In genomic region chr9:83432104-83432627, GRCh38 we compare ENCODE assay signal across 9 cellular contexts.
A peak's percentile ranks its signal among the peaks of the same experiment; 100 is the strongest.
DNase-seq lines count a peak whose midpoint lies in the region; ATAC-seq, FAIRE-seq and TF ChIP-seq lines count a peak whose summit lies in the region.
"Had no signal": no experiment of that assay in that cellular context is flagged by ENCODE, and none has a peak within 500 bp of the region (broad histone marks: within the 10 kb centered on the region; RNA-seq: fewer than 3 reads in every experiment).

No MANE protein-coding gene starts in this region.

- WGBS in GM23248 (ENCODE audit: low coverage in 1 of 2, low lambda C conversion rate in 2 of 2, missing lambda C conversion rate in 2 of 2), 2 experiments, result 8% methylated on average over 6 of the region's 6 CpGs
- no CpG with 5 or more reads among the region's 6 CpGs for WGBS in iPS DF 6.9 (ENCODE audit: insufficient coverage, insufficient read length)
- 12 to 50% methylated on average over 6 of the region's 6 CpGs for WGBS in sigmoid colon, 2 donors

- H3K4me1 ChIP-seq in GM23248 (ENCODE audit: insufficient read depth), result peaks cover 13% of the 10 kb centered on the region
- peaks cover 9% of the 10 kb centered on the region for H3K4me1 ChIP-seq in astrocyte (ENCODE audit: insufficient read depth, low read length)
- peaks cover 4% of the 10 kb centered on the region; the same call in 1 of the 2 replicates for H3K4me1 ChIP-seq in iPS DF 6.9 (ENCODE audit: control insufficient read depth, insufficient read depth, low read length)
- peaks cover 0 to 25% (median 21%) of the 10 kb centered on the region in 4 donors for H3K4me1 ChIP-seq in sigmoid colon

- in situ Hi-C loops in GM23248 (cut with MboI), result no loop called here

- H2AFZ ChIP-seq in GM23248, result no peak overlapping the region
- no peak overlapping the region for H2AFZ ChIP-seq in astrocyte (ENCODE audit: low read depth, low read length)

- peak; percentile 46 for DNase-seq in GM23248
- peak; percentile 49 for DNase-seq in astrocyte (ENCODE audit: low read depth)
- peak; percentile 22 for DNase-seq in iPS DF 6.9 (ENCODE audit: low read depth, low spot score)
- peak; percentile 79 for DNase-seq in sigmoid colon
- DNase-seq in amniotic stem cell (lab: John Stamatoyannopoulos, UW), result no peak
- DNase-seq in activated T-cell treated with anti-CD3 and anti-CD28 coated beads, Interleukin-2, amount 50 U/mL, for 1 hour, result no peak
- DNase-seq: activated CD8-positive, alpha-beta T cell treated with anti-CD3 and anti-CD28 coated beads, Interleukin-2, amount 10 ng/mL, durations not matched to agents 7 days and 5 days had no signal

- no peak overlapping the region for H3K27ac Mint-ChIP-seq in astrocyte (ENCODE audit: unreplicated experiment)
- H3K27ac Mint-ChIP-seq: activated CD8-positive, alpha-beta T cell treated with anti-CD3 and anti-CD28 coated beads, Interleukin-2, amount 10 ng/mL, durations not matched to agents 7 days and 5 days had no signal

- H3K79me2 ChIP-seq in GM23248 (ENCODE audit: insufficient read depth) (no peaks in the 10 kb centered on the region), astrocyte (ENCODE audit: insufficient read depth, low read length) (no peaks in the 10 kb centered on the region)

- H3K9ac ChIP-seq in GM23248 (no peak overlapping the region), astrocyte (ENCODE audit: low read length) (no peak overlapping the region)

- TF ChIP-seq CTCF in astrocyte (IDR thresholded peaks at IDR 0.05; ENCODE audit: insufficient read depth, low read depth, low read length) (no peak), sigmoid colon (IDR thresholded peaks at IDR 0.05) (no peak)

- no peaks in the 10 kb centered on the region for H3K9me3 ChIP-seq in GM23248 (ENCODE audit: low read depth)
- no peaks in the 10 kb centered on the region for H3K9me3 ChIP-seq in astrocyte (ENCODE audit: insufficient read depth, low read depth, low read length)
- no peaks in the 10 kb centered on the region for H3K9me3 ChIP-seq in iPS DF 6.9 (ENCODE audit: control insufficient read depth, insufficient read depth, low read length)
- no peaks in the 10 kb centered on the region for H3K9me3 ChIP-seq in sigmoid colon

- ATAC-seq in HG02623 (IDR thresholded peaks at IDR 0.05; ENCODE audit: unreplicated experiment), result no peak
- ATAC-seq in HG03571 (IDR thresholded peaks at IDR 0.05; ENCODE audit: unreplicated experiment), result no peak
- ATAC-seq: activated CD8-positive, alpha-beta T cell treated with anti-CD3 and anti-CD28 coated beads, Interleukin-2, amount 10 ng/mL, durations not matched to agents 7 days and 5 days had no signal

- no peaks in the 10 kb centered on the region for H3K36me3 ChIP-seq in GM23248 (ENCODE audit: low read depth)
- H3K36me3 ChIP-seq in astrocyte (ENCODE audit: insufficient read depth, low read length), result no peaks in the 10 kb centered on the region
- H3K36me3 ChIP-seq in iPS DF 6.9 (ENCODE audit: control insufficient read depth, insufficient read depth, low read length), result no peaks in the 10 kb centered on the region
- H3K36me3 ChIP-seq in sigmoid colon, result no peaks in the 10 kb centered on the region

- H3K27me3 ChIP-seq in GM23248 (replicated peaks; ENCODE audit: insufficient read depth) (no peaks in the 10 kb centered on the region), astrocyte (ENCODE audit: insufficient read depth, low read length) (no peaks in the 10 kb centered on the region), iPS DF 6.9 (ENCODE audit: control insufficient read depth, insufficient read depth, low read length) (no peaks in the 10 kb centered on the region), sigmoid colon (no peaks in the 10 kb centered on the region)

- intact Hi-C loops in sigmoid colon (cut with DNase I), result no loop called here

- H3K4me2 ChIP-seq in GM23248 (ENCODE audit: unreplicated experiment), result peak overlapping the region; percentile 18
- peak overlapping the region; percentile 25 for H3K4me2 ChIP-seq in astrocyte (ENCODE audit: low read length)

- H3K4me3 Mint-ChIP-seq in astrocyte (ENCODE audit: unreplicated experiment), result no peak overlapping the region
- H3K4me3 Mint-ChIP-seq: activated CD8-positive, alpha-beta T cell treated with anti-CD3 and anti-CD28 coated beads, Interleukin-2, amount 10 ng/mL, durations not matched to agents 7 days and 5 days had no signal

- TF ChIP-seq POLR2A in sigmoid colon (IDR thresholded peaks at IDR 0.05), result no peak

- no peaks in the 10 kb centered on the region for H4K20me1 ChIP-seq in GM23248 (ENCODE audit: insufficient read depth)
- H4K20me1 ChIP-seq in astrocyte (ENCODE audit: insufficient read depth, low read length), result no peaks in the 10 kb centered on the region

- no peak overlapping the region for H3K27ac ChIP-seq in GM23248
- no peak overlapping the region for H3K27ac ChIP-seq in astrocyte (ENCODE audit: low read depth, low read length)
- no peak overlapping the region for H3K27ac ChIP-seq in iPS DF 6.9 (ENCODE audit: low read length)
- peak overlapping the region; percentile 28 to 54 (median 43) for H3K27ac ChIP-seq in sigmoid colon

- H3K36me3 Mint-ChIP-seq in astrocyte (ENCODE audit: low read depth, unreplicated experiment), result no peaks in the 10 kb centered on the region

- H3K9me3 Mint-ChIP-seq in astrocyte (ENCODE audit: unreplicated experiment), result peaks cover 2% of the 10 kb centered on the region

- H3K9me2 ChIP-seq in GM23248 (ENCODE audit: insufficient read depth), result no peaks in the 10 kb centered on the region

- H3K27me3 Mint-ChIP-seq in astrocyte (ENCODE audit: low read depth, unreplicated experiment), result peaks cover 4% of the 10 kb centered on the region

- peaks cover 4% of the 10 kb centered on the region for H3K4me1 Mint-ChIP-seq in astrocyte (ENCODE audit: low read depth, unreplicated experiment)

- H3K4me3 ChIP-seq in GM23248, result no peak overlapping the region
- H3K4me3 ChIP-seq in astrocyte (ENCODE audit: insufficient read depth, low read depth, low read length), result no peak overlapping the region
- H3K4me3 ChIP-seq in iPS DF 6.9 (ENCODE audit: low read length), result no peak overlapping the region
- H3K4me3 ChIP-seq in sigmoid colon, result no peak overlapping the region

- no peak for TF ChIP-seq EP300 in sigmoid colon (IDR thresholded peaks at IDR 0.05)

- peaks cover 13% of the 10 kb centered on the region; the same call in 1 of the 2 replicates for H3F3A ChIP-seq in GM23248 (ENCODE audit: insufficient read depth)

- peak; percentile 74 for FAIRE-seq in astrocyte (lab: Jason Lieb, UNC)

Comparison
In these comparisons a context has a peak if more than half of its experiments do, and no peak if none do; other contexts are left out.
1. DNase-seq: peak in GM23248 (single experiment), astrocyte (single experiment), iPS DF 6.9 (single experiment) and sigmoid colon (single experiment); none in amniotic stem cell (single experiment) and activated T-cell treated with anti-CD3 and anti-CD28 coated beads, Interleukin-2, amount 50 U/mL, for 1 hour (single experiment).
2. H3K27ac ChIP-seq: peak in sigmoid colon (4 of 4); none in GM23248 (single experiment), astrocyte (single experiment) and iPS DF 6.9 (single experiment).